In the genomic region with DNA sequence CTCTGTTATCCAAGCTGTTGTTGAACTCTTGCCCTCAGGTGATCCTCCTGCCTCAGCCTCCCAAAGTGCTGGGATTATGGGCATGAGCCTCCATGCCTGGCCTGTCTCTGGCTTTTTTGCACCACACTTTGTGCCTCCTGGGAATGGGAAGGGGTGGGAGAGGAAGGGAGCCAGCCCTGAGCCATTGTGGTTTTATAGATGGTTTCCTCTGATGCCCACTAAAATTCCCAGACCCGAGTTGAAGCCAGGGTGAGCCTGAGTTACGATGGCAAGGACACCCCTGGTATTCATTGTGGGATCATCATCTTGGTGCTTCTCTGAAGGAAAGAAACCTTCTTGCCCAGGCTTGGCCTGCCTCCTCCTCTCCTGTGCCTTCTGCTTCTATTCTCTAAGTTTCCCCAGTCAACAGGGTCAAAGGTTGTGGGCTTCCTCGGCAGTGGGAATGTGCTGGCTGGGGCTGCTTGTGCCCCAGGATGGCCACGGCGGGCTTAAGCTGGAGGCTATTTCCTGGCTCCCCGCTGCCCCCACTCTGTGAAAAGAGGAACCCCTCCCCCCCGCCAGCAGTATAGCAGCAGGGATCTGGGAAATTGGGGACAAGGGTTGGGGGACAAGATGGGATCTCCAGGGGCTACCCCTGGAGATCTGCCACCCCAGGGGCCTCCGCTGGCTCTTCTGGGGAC, we compare ENCODE assay signal across 1 cellular context.
TF ChIP-seq lines count a peak whose summit lies in the region.

No MANE protein-coding gene starts in this region.

TF ChIP-seq in WTC11, 78 proteins besides CTCF, POLR2A, EP300 and RAD21 (continued from another document):
- TF ChIP-seq, protein P1, sequence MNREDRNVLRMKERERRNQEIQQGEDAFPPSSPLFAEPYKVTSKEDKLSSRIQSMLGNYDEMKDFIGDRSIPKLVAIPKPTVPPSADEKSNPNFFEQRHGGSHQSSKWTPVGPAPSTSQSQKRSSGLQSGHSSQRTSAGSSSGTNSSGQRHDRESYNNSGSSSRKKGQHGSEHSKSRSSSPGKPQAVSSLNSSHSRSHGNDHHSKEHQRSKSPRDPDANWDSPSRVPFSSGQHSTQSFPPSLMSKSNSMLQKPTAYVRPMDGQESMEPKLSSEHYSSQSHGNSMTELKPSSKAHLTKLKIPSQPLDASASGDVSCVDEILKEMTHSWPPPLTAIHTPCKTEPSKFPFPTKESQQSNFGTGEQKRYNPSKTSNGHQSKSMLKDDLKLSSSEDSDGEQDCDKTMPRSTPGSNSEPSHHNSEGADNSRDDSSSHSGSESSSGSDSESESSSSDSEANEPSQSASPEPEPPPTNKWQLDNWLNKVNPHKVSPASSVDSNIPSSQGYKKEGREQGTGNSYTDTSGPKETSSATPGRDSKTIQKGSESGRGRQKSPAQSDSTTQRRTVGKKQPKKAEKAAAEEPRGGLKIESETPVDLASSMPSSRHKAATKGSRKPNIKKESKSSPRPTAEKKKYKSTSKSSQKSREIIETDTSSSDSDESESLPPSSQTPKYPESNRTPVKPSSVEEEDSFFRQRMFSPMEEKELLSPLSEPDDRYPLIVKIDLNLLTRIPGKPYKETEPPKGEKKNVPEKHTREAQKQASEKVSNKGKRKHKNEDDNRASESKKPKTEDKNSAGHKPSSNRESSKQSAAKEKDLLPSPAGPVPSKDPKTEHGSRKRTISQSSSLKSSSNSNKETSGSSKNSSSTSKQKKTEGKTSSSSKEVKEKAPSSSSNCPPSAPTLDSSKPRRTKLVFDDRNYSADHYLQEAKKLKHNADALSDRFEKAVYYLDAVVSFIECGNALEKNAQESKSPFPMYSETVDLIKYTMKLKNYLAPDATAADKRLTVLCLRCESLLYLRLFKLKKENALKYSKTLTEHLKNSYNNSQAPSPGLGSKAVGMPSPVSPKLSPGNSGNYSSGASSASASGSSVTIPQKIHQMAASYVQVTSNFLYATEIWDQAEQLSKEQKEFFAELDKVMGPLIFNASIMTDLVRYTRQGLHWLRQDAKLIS (CRISPR knock-in tag; IDR thresholded peaks at IDR 0.05; ENCODE audit: borderline replicate concordance) = no peak
- TF ChIP-seq JUN (CRISPR knock-in tag; IDR thresholded peaks at IDR 0.05) (no peak), GABPB1 (CRISPR knock-in tag; IDR thresholded peaks at IDR 0.05) (no peak), HMGA2 (CRISPR knock-in tag; IDR thresholded peaks at IDR 0.05) (no peak), ZNF219 (CRISPR knock-in tag; IDR thresholded peaks at IDR 0.05; ENCODE audit: borderline replicate concordance) (no peak)
- TF ChIP-seq, protein P2, sequence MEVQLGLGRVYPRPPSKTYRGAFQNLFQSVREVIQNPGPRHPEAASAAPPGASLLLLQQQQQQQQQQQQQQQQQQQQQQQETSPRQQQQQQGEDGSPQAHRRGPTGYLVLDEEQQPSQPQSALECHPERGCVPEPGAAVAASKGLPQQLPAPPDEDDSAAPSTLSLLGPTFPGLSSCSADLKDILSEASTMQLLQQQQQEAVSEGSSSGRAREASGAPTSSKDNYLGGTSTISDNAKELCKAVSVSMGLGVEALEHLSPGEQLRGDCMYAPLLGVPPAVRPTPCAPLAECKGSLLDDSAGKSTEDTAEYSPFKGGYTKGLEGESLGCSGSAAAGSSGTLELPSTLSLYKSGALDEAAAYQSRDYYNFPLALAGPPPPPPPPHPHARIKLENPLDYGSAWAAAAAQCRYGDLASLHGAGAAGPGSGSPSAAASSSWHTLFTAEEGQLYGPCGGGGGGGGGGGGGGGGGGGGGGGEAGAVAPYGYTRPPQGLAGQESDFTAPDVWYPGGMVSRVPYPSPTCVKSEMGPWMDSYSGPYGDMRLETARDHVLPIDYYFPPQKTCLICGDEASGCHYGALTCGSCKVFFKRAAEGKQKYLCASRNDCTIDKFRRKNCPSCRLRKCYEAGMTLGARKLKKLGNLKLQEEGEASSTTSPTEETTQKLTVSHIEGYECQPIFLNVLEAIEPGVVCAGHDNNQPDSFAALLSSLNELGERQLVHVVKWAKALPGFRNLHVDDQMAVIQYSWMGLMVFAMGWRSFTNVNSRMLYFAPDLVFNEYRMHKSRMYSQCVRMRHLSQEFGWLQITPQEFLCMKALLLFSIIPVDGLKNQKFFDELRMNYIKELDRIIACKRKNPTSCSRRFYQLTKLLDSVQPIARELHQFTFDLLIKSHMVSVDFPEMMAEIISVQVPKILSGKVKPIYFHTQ (CRISPR knock-in tag; IDR thresholded peaks at IDR 0.05) = no peak
